ENCODE assay signal across 2 cellular contexts in the genomic region with DNA sequence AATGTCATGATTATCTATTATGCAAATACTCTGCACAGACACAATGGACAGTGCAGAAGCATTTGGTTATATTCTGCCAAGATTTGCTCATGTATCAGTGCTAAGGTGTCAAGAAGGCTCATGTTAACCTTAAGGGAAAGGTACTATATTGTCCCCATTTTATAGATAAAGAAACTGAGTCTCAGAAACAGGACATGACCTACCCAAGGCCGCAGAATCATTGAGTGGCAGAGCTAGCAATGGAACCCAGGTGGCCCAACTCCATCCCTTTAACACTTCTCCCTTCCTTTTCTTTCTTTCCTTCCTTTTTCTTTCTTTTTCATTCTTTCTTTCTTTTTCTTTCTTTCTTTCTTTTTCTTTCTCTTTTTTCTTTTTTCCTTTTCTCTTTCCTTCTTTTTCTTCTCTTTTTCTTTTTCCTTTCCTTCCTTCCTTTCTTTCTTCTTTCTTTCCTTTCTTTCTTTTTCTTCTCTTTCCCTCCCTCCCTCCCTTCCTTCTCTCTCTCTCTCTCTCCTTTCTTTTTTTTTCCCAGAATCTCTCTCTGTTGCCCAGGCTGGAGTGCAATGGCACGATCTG.
TF ChIP-seq lines count a peak whose summit lies in the region.

No MANE protein-coding gene starts in this region.

TF ChIP-seq in HEK293, 187 proteins besides CTCF, POLR2A, EP300 and RAD21:
- 0 out of 2 replicates have a peak, but pooled peaks have one; percentile 27 for TF ChIP-seq PRDM1 (tag by site-specific recombination; IDR thresholded peaks at IDR 0.05)
- no peak for TF ChIP-seq ZNF621 (tag by site-specific recombination; IDR thresholded peaks at IDR 0.05)
TF ChIP-seq in HEK293: peak in this region for 1.

TF ChIP-seq in K562, 482 proteins besides CTCF, POLR2A, EP300 and RAD21:
- TF ChIP-seq BCOR (IDR thresholded peaks at IDR 0.05), result peak; percentile 56; the same call in 1 of the 2 replicates
- peak; percentile 93 for TF ChIP-seq ZNF512 (tag; IDR thresholded peaks at IDR 0.05)
- peak; percentile 96 for TF ChIP-seq RBM25 (IDR thresholded peaks at IDR 0.05; ENCODE audit: low read depth, low read length, severe bottlenecking)
- no peak for TF ChIP-seq SPI1 (IDR thresholded peaks at IDR 0.05; ENCODE audit: borderline replicate concordance, low read depth, low read length)
- TF ChIP-seq, protein P1, sequence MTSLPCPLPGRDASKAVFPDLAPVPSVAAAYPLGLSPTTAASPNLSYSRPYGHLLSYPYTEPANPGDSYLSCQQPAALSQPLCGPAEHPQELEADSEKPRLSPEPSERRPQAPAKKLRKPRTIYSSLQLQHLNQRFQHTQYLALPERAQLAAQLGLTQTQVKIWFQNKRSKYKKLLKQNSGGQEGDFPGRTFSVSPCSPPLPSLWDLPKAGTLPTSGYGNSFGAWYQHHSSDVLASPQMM (CRISPR knock-in tag; IDR thresholded peaks at IDR 0.05), result no peak
